ENCODE assay signal across 8 cellular contexts in genomic region chr3:109023656-109024254, GRCh38.
A peak's percentile ranks its signal among the peaks of the same experiment; 100 is the strongest.
DNase-seq lines count a peak whose midpoint lies in the region; ATAC-seq and TF ChIP-seq lines count a peak whose summit lies in the region.

No MANE protein-coding gene starts in this region.

- H3K27me3 ChIP-seq in CD4-positive, alpha-beta T cell (ENCODE audit: control insufficient read depth, insufficient read depth, low read length): no peaks in the 10 kb centered on the region

- DNase-seq in CD4-positive, alpha-beta T cell: peak in 9 of 10 experiments; percentile 2 to 35 (median 8)
- peak; percentile 4 for DNase-seq in NCI-H345 (lab: John Stamatoyannopoulos, UW)
- DNase-seq in activated CD8-positive, alpha-beta memory T cell treated with anti-CD3 and anti-CD28 coated beads, Interleukin-2, amount 50 U/mL, for 1 hour (ENCODE audit: extremely low read depth): peak; percentile 1
- peak; percentile 12 to 55 for DNase-seq in foreskin fibroblast
- DNase-seq in pons (ENCODE audit: low spot score): peak; percentile 67

- CTCF ChIA-PET in CD4-positive, alpha-beta T cell (lab: Charles Lee): interaction anchor here (0.6 to 1.7 kb wide), 8 partner anchors 9 to 21 kb away, joined by 3 to 6 read pairs (median 4); no protein-coding TSS in a partner anchor

- H3K27ac Mint-ChIP-seq in CD4-positive, alpha-beta T cell: no peak overlapping the region

- no peak overlapping the region for H3K4me3 ChIP-seq in foreskin fibroblast (ENCODE audit: low read depth in 1 of 2, low read length in 2 of 2)

- H3K27me3 Mint-ChIP-seq in CD4-positive, alpha-beta T cell: no peaks in the 10 kb centered on the region

- H3K4me3 Mint-ChIP-seq in CD4-positive, alpha-beta T cell: no peak overlapping the region

- H3K4me1 Mint-ChIP-seq in CD4-positive, alpha-beta T cell (ENCODE audit: low read depth): no peaks in the 10 kb centered on the region

- POLR2A ChIA-PET in CD4-positive, alpha-beta T cell (lab: Charles Lee): no interaction called here

- H3K27ac ChIP-seq in CD4-positive, alpha-beta T cell (ENCODE audit: low read depth, low read length): no peak overlapping the region

- H3K9me3 Mint-ChIP-seq in CD4-positive, alpha-beta T cell: no peaks in the 10 kb centered on the region

- peak; percentile 86 for TF ChIP-seq CTCF in CD4-positive, alpha-beta T cell (IDR thresholded peaks at IDR 0.05)
- peak; percentile 66 for TF ChIP-seq CTCF in foreskin fibroblast (IDR thresholded peaks at IDR 0.05; ENCODE audit: low read depth, low read length)

- intact Hi-C loops in CD4-positive, alpha-beta T cell (cut with DNase I, micrococcal nuclease): no loop called here

- H3K9me3 ChIP-seq in CD4-positive, alpha-beta T cell (ENCODE audit: control insufficient read depth, low read length): no peaks in the 10 kb centered on the region

- ATAC-seq in CD4-positive, alpha-beta T cell (ENCODE audit: poor library complexity): no peak
- ATAC-seq in GM18867 (IDR thresholded peaks at IDR 0.05; ENCODE audit: unreplicated experiment) (peak; percentile 90), HG03064 (IDR thresholded peaks at IDR 0.05; ENCODE audit: low read depth, unreplicated experiment) (peak; percentile 83), HG03521 (IDR thresholded peaks at IDR 0.05; ENCODE audit: unreplicated experiment) (no peak)

- H3K36me3 Mint-ChIP-seq in CD4-positive, alpha-beta T cell (ENCODE audit: low read depth): no peaks in the 10 kb centered on the region

Comparison
In these comparisons a context has a peak if more than half of its experiments do, and no peak if none do; other contexts are left out.
1. ATAC-seq: peak in GM18867 (single experiment) and HG03064 (single experiment); none in CD4-positive, alpha-beta T cell (single experiment) and HG03521 (single experiment).
2. DNase-seq: peak in every context shown above with its lines; median percentile 67 in pons; 34 in foreskin fibroblast; 8 in CD4-positive, alpha-beta T cell; 4 in NCI-H345; 1 in activated CD8-positive, alpha-beta memory T cell treated with anti-CD3 and anti-CD28 coated beads, Interleukin-2, amount 50 U/mL, for 1 hour.